31 cellular contexts compared by ENCODE assay signal in the genomic region with DNA sequence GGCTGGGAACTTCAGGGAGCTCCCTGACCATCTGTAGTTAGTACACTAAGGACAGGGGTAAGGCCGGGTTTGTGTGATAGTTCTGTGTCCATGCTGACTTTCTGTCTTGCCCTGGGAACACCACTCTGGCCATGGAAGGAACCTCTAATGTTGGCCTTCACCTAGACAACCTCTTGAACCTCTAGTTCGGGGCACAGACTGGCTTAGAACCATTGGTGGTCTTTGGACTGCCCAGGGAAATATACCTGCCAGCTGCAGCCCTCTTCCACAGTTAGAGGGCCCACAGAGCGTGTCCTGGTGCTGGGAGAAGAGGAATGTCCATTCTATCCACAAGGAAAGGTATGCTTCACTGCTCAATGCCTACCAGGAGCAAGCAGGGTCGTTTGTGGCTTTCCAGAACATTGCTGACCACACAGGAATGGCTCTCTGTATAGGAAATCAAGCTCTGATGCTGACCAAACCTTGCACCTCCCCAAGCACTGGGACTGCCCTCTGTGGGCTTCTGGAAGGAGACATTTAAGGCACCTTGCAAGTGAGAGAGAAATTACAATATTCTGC.
"Had no signal": no experiment of that assay in that cellular context is flagged by ENCODE, and none has a peak within 500 bp of the region (broad histone marks: within the 10 kb centered on the region; RNA-seq: fewer than 3 reads in every experiment).

No MANE protein-coding gene starts in this region.

- H3K27ac Mint-ChIP-seq: memory B cell; natural killer cell treated with Interleukin-12 subunit alpha and Interleukin-12 subunit beta and Interleukin-15 and Interleukin-18, amount 100 ng/mL, for 72 hours; progenitor cell of endocrine pancreas; stimulated activated effector memory CD8-positive, alpha-beta T cell treated with anti-CD3 and anti-CD28 coated beads, Interleukin-12 subunit alpha, Interleukin-12 subunit beta, amount 100 ng/mL, for 72 hours had no signal

- ATAC-seq: esophagus mucosa; foreskin keratinocyte; gastroesophageal sphincter; heart right ventricle; mucosa of descending colon; natural killer cell treated with Interleukin-12 subunit alpha and Interleukin-12 subunit beta and Interleukin-15 and Interleukin-18, amount 100 ng/mL, for 72 hours; sciatic nerve; stimulated activated effector memory CD8-positive, alpha-beta T cell treated with anti-CD3 and anti-CD28 coated beads, Interleukin-12 subunit alpha, Interleukin-12 subunit beta, amount 100 ng/mL, for 72 hours; upper lobe of right lung had no signal

- H3K27me3 Mint-ChIP-seq: memory B cell; naive B cell; natural killer cell treated with Interleukin-12 subunit alpha and Interleukin-12 subunit beta and Interleukin-15 and Interleukin-18, amount 100 ng/mL, for 72 hours had no signal

- H3K4me3 Mint-ChIP-seq: memory B cell; naive B cell; natural killer cell treated with Interleukin-12 subunit alpha and Interleukin-12 subunit beta and Interleukin-15 and Interleukin-18, amount 100 ng/mL, for 72 hours; neural crest cell; stimulated activated effector memory CD8-positive, alpha-beta T cell treated with anti-CD3 and anti-CD28 coated beads, Interleukin-12 subunit alpha, Interleukin-12 subunit beta, amount 100 ng/mL, for 72 hours had no signal

- H3K9ac ChIP-seq: parathyroid adenoma had no signal

- H3K27ac ChIP-seq: epithelial cell of prostate, foreskin keratinocyte, gastroesophageal sphincter, heart right ventricle, neutrophil, parathyroid adenoma, right atrium auricular region, testis, tibial artery, upper lobe of right lung, uterus had no signal

- H3K4me3 ChIP-seq: gastroesophageal sphincter, heart right ventricle, lung, mucosa of descending colon, right atrium auricular region, testis, tibial artery, upper lobe of right lung, uterus had no signal

- DNase-seq: cerebellar nuclear complex; cortex of kidney; effector CD4-positive, alpha-beta T cell; foreskin keratinocyte; glutamatergic neuron; heart right ventricle; hippocampal formation; kidney glomerular epithelial cell; mucosa of descending colon; naive B cell; stimulated activated CD4-positive, alpha-beta T cell treated with anti-CD3 and anti-CD28 coated beads, Interleukin-2, amount 100 ng/mL, for 24 hours; stimulated activated CD4-positive, alpha-beta T cell treated with anti-CD3 and anti-CD28 coated beads, Interleukin-4, amount 100 ng/mL, for 24 hours; stimulated activated naive CD4-positive, alpha-beta T cell treated with Interleukin-2 at 50 U/mL for 16 hours; substantia nigra; testis; tibial artery; upper lobe of right lung; uterus had no signal

- H3K27me3 ChIP-seq: foreskin keratinocyte, gastroesophageal sphincter, heart right ventricle, neutrophil, right atrium auricular region, testis, tibial artery, upper lobe of right lung, uterus had no signal

- H3K36me3 ChIP-seq: neutrophil, right atrium auricular region, uterus had no signal

- H3K9me3 ChIP-seq: gastroesophageal sphincter, heart right ventricle, mucosa of descending colon, neutrophil, right atrium auricular region, testis, tibial artery, upper lobe of right lung, uterus had no signal

- H3K9me3 Mint-ChIP-seq: memory B cell; naive B cell; natural killer cell treated with Interleukin-12 subunit alpha and Interleukin-12 subunit beta and Interleukin-15 and Interleukin-18, amount 100 ng/mL, for 72 hours; neural crest cell; stimulated activated effector memory CD8-positive, alpha-beta T cell treated with anti-CD3 and anti-CD28 coated beads, Interleukin-12 subunit alpha, Interleukin-12 subunit beta, amount 100 ng/mL, for 72 hours had no signal

- H3K36me3 Mint-ChIP-seq: natural killer cell treated with Interleukin-12 subunit alpha and Interleukin-12 subunit beta and Interleukin-15 and Interleukin-18, amount 100 ng/mL, for 72 hours; stimulated activated effector memory CD8-positive, alpha-beta T cell treated with anti-CD3 and anti-CD28 coated beads, Interleukin-12 subunit alpha, Interleukin-12 subunit beta, amount 100 ng/mL, for 72 hours had no signal

- H3K4me1 ChIP-seq: foreskin keratinocyte, gastroesophageal sphincter, parathyroid adenoma, right atrium auricular region, tibial artery, upper lobe of right lung, uterus had no signal

- H3K4me1 Mint-ChIP-seq: neural crest cell; stimulated activated effector memory CD8-positive, alpha-beta T cell treated with anti-CD3 and anti-CD28 coated beads, Interleukin-12 subunit alpha, Interleukin-12 subunit beta, amount 100 ng/mL, for 72 hours had no signal
